Comparison of ENCODE assay signal across 1 cellular context in the genomic region with DNA sequence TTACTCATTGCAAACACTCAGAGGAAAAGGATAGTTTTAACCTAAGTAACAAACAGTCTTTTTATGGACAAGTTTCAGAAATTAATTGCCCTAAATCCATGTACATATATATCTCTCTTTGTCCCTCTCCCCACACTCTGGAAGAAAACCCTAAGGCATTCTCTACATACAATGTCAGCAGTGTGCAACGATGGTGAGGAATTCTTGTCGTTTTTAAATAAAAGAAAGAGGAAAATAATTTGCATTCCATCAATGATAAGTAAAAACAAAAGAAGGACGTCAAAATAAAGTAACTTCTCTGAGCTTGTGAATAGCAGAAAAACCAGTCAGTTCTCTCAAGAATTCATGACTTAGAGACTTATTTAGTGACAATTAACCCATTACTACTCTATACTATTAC.
TF ChIP-seq lines count a peak whose summit lies in the region.

No MANE protein-coding gene starts in this region.

TF ChIP-seq in endothelial cell of umbilical vein, 7 proteins besides CTCF, POLR2A, EP300 and RAD21:
- no peak for TF ChIP-seq EZH2 (IDR thresholded peaks at IDR 0.05; ENCODE audit: borderline replicate concordance, low read depth, low read length, severe bottlenecking)
- TF ChIP-seq FOS (IDR thresholded peaks at IDR 0.05; ENCODE audit: borderline replicate concordance, insufficient read depth, low read length) = no peak
- TF ChIP-seq POLR2AphosphoS5 (IDR thresholded peaks at IDR 0.05; ENCODE audit: insufficient read depth, low read depth, low read length) = no peak
- TF ChIP-seq JUN (IDR thresholded peaks at IDR 0.05; ENCODE audit: borderline replicate concordance, insufficient read depth, insufficient read length, low read depth) = no peak
- TF ChIP-seq, protein P1, sequence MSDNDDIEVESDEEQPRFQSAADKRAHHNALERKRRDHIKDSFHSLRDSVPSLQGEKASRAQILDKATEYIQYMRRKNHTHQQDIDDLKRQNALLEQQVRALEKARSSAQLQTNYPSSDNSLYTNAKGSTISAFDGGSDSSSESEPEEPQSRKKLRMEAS (IDR thresholded peaks at IDR 0.05; ENCODE audit: insufficient read depth, insufficient read length) = no peak
- TF ChIP-seq GATA2 (IDR thresholded peaks at IDR 0.05; ENCODE audit: insufficient read depth, insufficient read length, low read depth, low read length) = no peak
- no peak for TF ChIP-seq MYC (IDR thresholded peaks at IDR 0.05; ENCODE audit: low read depth, low read length)
